ENCODE assay signal across 1 cellular context in the genomic region with DNA sequence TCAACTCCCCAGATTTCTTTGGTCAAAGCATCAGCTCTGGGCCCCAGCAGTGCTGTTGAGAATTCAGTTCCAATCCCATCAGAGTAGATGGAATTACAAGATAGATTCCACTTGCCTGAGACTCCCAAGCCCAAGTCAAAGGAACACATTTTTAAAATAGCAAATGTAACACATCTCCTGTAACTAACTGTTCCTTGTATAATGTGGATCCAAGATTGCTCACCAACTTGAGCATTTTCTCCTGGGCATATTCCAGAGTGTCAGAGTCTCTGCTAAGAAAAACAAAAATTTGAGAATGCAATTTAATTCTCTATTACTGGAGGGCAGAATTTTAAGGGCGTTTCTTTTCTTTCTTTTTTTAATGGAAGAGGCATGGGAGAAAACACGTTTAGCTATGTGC.
TF ChIP-seq lines count a peak whose summit lies in the region.

No MANE protein-coding gene starts in this region.

TF ChIP-seq in WTC11, 78 proteins besides CTCF, POLR2A, EP300 and RAD21 (continued from another document):
- no peak for TF ChIP-seq NR2C2 (CRISPR knock-in tag; IDR thresholded peaks at IDR 0.05)
